In genomic region chrX:15702488-15703371, GRCh38 we compare ENCODE assay signal across 36 cellular contexts. TPM values are rescaled to one million over a fixed set of nuclear protein-coding genes. Genes with fewer than 3 reads are reported as not detected.
"Had no signal": no experiment of that assay in that cellular context is flagged by ENCODE, and none has a peak within 500 bp of the region (broad histone marks: within the 10 kb centered on the region; RNA-seq: fewer than 3 reads in every experiment).

No MANE protein-coding gene starts in this region.

- DNase-seq: activated effector memory CD4-positive, alpha-beta T cell treated with anti-CD3 and anti-CD28 coated beads, Interleukin-2, amount 50 U/mL, for 16 hours; activated effector memory CD4-positive, alpha-beta T cell treated with Interleukin-2 at 50 U/mL for 16 hours; activated naive CD4-positive, alpha-beta T cell; activated naive CD4-positive, alpha-beta T cell treated with anti-CD3 and anti-CD28 coated beads for 36 hours; activated naive CD4-positive, alpha-beta T cell treated with anti-CD3 and anti-CD28 coated beads, Interleukin-2, amount 10 ng/mL, durations not matched to agents 7 days and 5 days; activated naive CD4-positive, alpha-beta T cell treated with anti-CD3 and anti-CD28 coated beads, Interleukin-2, amount 50 U/mL, for 16 hours; activated naive CD4-positive, alpha-beta T cell treated with Interleukin-2 at 50 U/mL for 16 hours; activated naive CD8-positive, alpha-beta T cell treated with anti-CD3 and anti-CD28 coated beads for 36 hours; activated naive CD8-positive, alpha-beta T cell treated with anti-CD3 and anti-CD28 coated beads, Interleukin-2, amount 10 ng/mL, durations not matched to agents 7 days and 5 days; activated naive CD8-positive, alpha-beta T cell treated with anti-CD3 and anti-CD28 coated beads, Interleukin-2, amount 50 U/mL, for 24 hours; activated T-cell treated with anti-CD3 and anti-CD28 coated beads, Interleukin-2, amount 50 U/mL, for 1 hour; activated T-cell treated with anti-CD3 and anti-CD28 coated beads, Interleukin-2, amount 50 U/mL, for 24 hours; activated T-cell treated with anti-CD3 and anti-CD28 coated beads, Interleukin-2, amount 50 U/mL, for 4 hours; activated T-cell treated with anti-CD3 and anti-CD28 coated beads, Interleukin-2, amount 50 U/mL, for 48 hours; activated T-cell treated with anti-CD3 and anti-CD28 coated beads, Interleukin-2, amount 50 U/mL, for 72 hours; adrenal gland; amniotic stem cell; amygdala; anterior cingulate cortex; aorta; body of pancreas; brain microvascular endothelial cell; caudate nucleus; central memory CD4-positive, alpha-beta T cell; cerebellar nuclear complex had no signal

- H3K27me3 ChIP-seq: adrenal gland, ascending aorta, body of pancreas, brain microvascular endothelial cell, breast epithelium, cardiac muscle cell had no signal

- H3K27me3 Mint-ChIP-seq: activated naive CD4-positive, alpha-beta T cell treated with anti-CD3 and anti-CD28 coated beads, Interleukin-2, amount 10 ng/mL, durations not matched to agents 7 days and 5 days; activated naive CD4-positive, alpha-beta T cell treated with anti-CD3 and anti-CD28 coated beads, Interleukin-2, amount 50 U/mL, for 24 hours; activated naive CD8-positive, alpha-beta T cell; activated naive CD8-positive, alpha-beta T cell treated with anti-CD3 and anti-CD28 coated beads for 36 hours; activated naive CD8-positive, alpha-beta T cell treated with anti-CD3 and anti-CD28 coated beads, Interleukin-2, amount 10 ng/mL, durations not matched to agents 7 days and 5 days; activated naive CD8-positive, alpha-beta T cell treated with anti-CD3 and anti-CD28 coated beads, Interleukin-2, amount 50 U/mL, for 24 hours; activated T-cell treated with anti-CD3 and anti-CD28 coated beads, Interleukin-2, amount 50 U/mL, for 24 hours; activated T-helper 17 cell treated with anti-CD3 and anti-CD28 coated beads, Interleukin-2, amount 50 U/mL, for 72 hours; brain; central memory CD8-positive, alpha-beta T cell had no signal

- H3K9me3 ChIP-seq: adrenal gland, ascending aorta, body of pancreas, breast epithelium had no signal

- ATAC-seq: activated naive CD4-positive, alpha-beta T cell treated with anti-CD3 and anti-CD28 coated beads, Interleukin-2, amount 50 U/mL, for 72 hours; activated naive CD8-positive, alpha-beta T cell treated with anti-CD3 and anti-CD28 coated beads, Interleukin-2, amount 50 U/mL, for 24 hours; activated T-cell treated with anti-CD3 and anti-CD28 coated beads, Interleukin-2, amount 50 U/mL, for 4 hours; activated T-cell treated with anti-CD3 and anti-CD28 coated beads, Interleukin-2, amount 50 U/mL, for 72 hours; activated T-helper 17 cell treated with anti-CD3 and anti-CD28 coated beads, Interleukin-2, amount 50 U/mL, for 72 hours; body of pancreas had no signal

- H3K9me3 Mint-ChIP-seq: activated naive CD4-positive, alpha-beta T cell treated with anti-CD3 and anti-CD28 coated beads for 36 hours; activated naive CD4-positive, alpha-beta T cell treated with anti-CD3 and anti-CD28 coated beads, Interleukin-2, amount 10 ng/mL, durations not matched to agents 7 days and 5 days; activated naive CD4-positive, alpha-beta T cell treated with anti-CD3 and anti-CD28 coated beads, Interleukin-2, amount 50 U/mL, for 24 hours; activated naive CD4-positive, alpha-beta T cell treated with anti-CD3 and anti-CD28 coated beads, Interleukin-2, amount 50 U/mL, for 72 hours; activated naive CD8-positive, alpha-beta T cell treated with anti-CD3 and anti-CD28 coated beads for 36 hours; activated naive CD8-positive, alpha-beta T cell treated with anti-CD3 and anti-CD28 coated beads, Interleukin-2, amount 10 ng/mL, durations not matched to agents 7 days and 5 days; activated naive CD8-positive, alpha-beta T cell treated with anti-CD3 and anti-CD28 coated beads, Interleukin-2, amount 50 U/mL, for 24 hours; activated T-cell treated with anti-CD3 and anti-CD28 coated beads, Interleukin-2, amount 50 U/mL, for 24 hours; activated T-cell treated with anti-CD3 and anti-CD28 coated beads, Interleukin-2, amount 50 U/mL, for 4 hours; activated T-cell treated with anti-CD3 and anti-CD28 coated beads, Interleukin-2, amount 50 U/mL, for 72 hours; activated T-helper 1 cell treated with anti-CD3 and anti-CD28 coated beads, Interleukin-12 subunit alpha, Interleukin-12 subunit beta, Interleukin-2, Interleukin-4 antibody, amounts not matched to agents 30 ng/mL and 10 ng/mL and 1 ng/mL, durations not matched to agents 14 hours and 24 hours and 36 hours; activated T-helper 17 cell treated with anti-CD3 and anti-CD28 coated beads, Interleukin-2, amount 50 U/mL, for 72 hours; activated T-helper 2 cell treated with anti-CD3 and anti-CD28 coated beads, Interferon-gamma antibody, Interleukin-2, Interleukin-4, amounts not matched to agents 10 μg/mL and 5 μg/mL and 100 μg/mL, durations not matched to agents 14 hours and 24 hours and 36 hours; brain; central memory CD8-positive, alpha-beta T cell had no signal

- H3K27ac Mint-ChIP-seq: activated naive CD4-positive, alpha-beta T cell treated with anti-CD3 and anti-CD28 coated beads for 36 hours; activated naive CD4-positive, alpha-beta T cell treated with anti-CD3 and anti-CD28 coated beads, Interleukin-2, amount 10 ng/mL, durations not matched to agents 7 days and 5 days; activated naive CD4-positive, alpha-beta T cell treated with anti-CD3 and anti-CD28 coated beads, Interleukin-2, amount 50 U/mL, for 24 hours; activated naive CD4-positive, alpha-beta T cell treated with anti-CD3 and anti-CD28 coated beads, Interleukin-2, amount 50 U/mL, for 72 hours; activated naive CD8-positive, alpha-beta T cell; activated naive CD8-positive, alpha-beta T cell treated with anti-CD3 and anti-CD28 coated beads for 36 hours; activated naive CD8-positive, alpha-beta T cell treated with anti-CD3 and anti-CD28 coated beads, Interleukin-2, amount 10 ng/mL, durations not matched to agents 7 days and 5 days; activated naive CD8-positive, alpha-beta T cell treated with anti-CD3 and anti-CD28 coated beads, Interleukin-2, amount 50 U/mL, for 24 hours; activated T-cell treated with anti-CD3 and anti-CD28 coated beads, Interleukin-2, amount 50 U/mL, for 24 hours; activated T-cell treated with anti-CD3 and anti-CD28 coated beads, Interleukin-2, amount 50 U/mL, for 72 hours; activated T-helper 1 cell treated with anti-CD3 and anti-CD28 coated beads, Interleukin-12 subunit alpha, Interleukin-12 subunit beta, Interleukin-2, Interleukin-4 antibody, amounts not matched to agents 30 ng/mL and 10 ng/mL and 1 ng/mL, durations not matched to agents 14 hours and 24 hours and 36 hours; activated T-helper 17 cell treated with anti-CD3 and anti-CD28 coated beads, Interleukin-2, amount 50 U/mL, for 72 hours; activated T-helper 2 cell treated with anti-CD3 and anti-CD28 coated beads, Interferon-gamma antibody, Interleukin-2, Interleukin-4, amounts not matched to agents 10 μg/mL and 5 μg/mL and 100 μg/mL, durations not matched to agents 14 hours and 24 hours and 36 hours; brain had no signal

- H3K36me3 ChIP-seq: adrenal gland, brain microvascular endothelial cell, breast epithelium, cardiac muscle cell had no signal

- H3K27ac ChIP-seq: adrenal gland, ascending aorta, body of pancreas, brain microvascular endothelial cell, breast epithelium, cardiac muscle cell had no signal

- H3K4me1 Mint-ChIP-seq: activated naive CD4-positive, alpha-beta T cell treated with anti-CD3 and anti-CD28 coated beads, Interleukin-2, amount 10 ng/mL, durations not matched to agents 7 days and 5 days; activated naive CD4-positive, alpha-beta T cell treated with anti-CD3 and anti-CD28 coated beads, Interleukin-2, amount 50 U/mL, for 24 hours; activated naive CD8-positive, alpha-beta T cell treated with anti-CD3 and anti-CD28 coated beads for 36 hours; activated naive CD8-positive, alpha-beta T cell treated with anti-CD3 and anti-CD28 coated beads, Interleukin-2, amount 10 ng/mL, durations not matched to agents 7 days and 5 days; activated naive CD8-positive, alpha-beta T cell treated with anti-CD3 and anti-CD28 coated beads, Interleukin-2, amount 50 U/mL, for 24 hours; activated T-helper 17 cell treated with anti-CD3 and anti-CD28 coated beads, Interleukin-2, amount 50 U/mL, for 72 hours; brain; central memory CD8-positive, alpha-beta T cell had no signal

- H3K4me3 Mint-ChIP-seq: activated naive CD4-positive, alpha-beta T cell treated with anti-CD3 and anti-CD28 coated beads for 36 hours; activated naive CD4-positive, alpha-beta T cell treated with anti-CD3 and anti-CD28 coated beads, Interleukin-2, amount 10 ng/mL, durations not matched to agents 7 days and 5 days; activated naive CD4-positive, alpha-beta T cell treated with anti-CD3 and anti-CD28 coated beads, Interleukin-2, amount 50 U/mL, for 24 hours; activated naive CD8-positive, alpha-beta T cell; activated naive CD8-positive, alpha-beta T cell treated with anti-CD3 and anti-CD28 coated beads for 36 hours; activated naive CD8-positive, alpha-beta T cell treated with anti-CD3 and anti-CD28 coated beads, Interleukin-2, amount 10 ng/mL, durations not matched to agents 7 days and 5 days; activated naive CD8-positive, alpha-beta T cell treated with anti-CD3 and anti-CD28 coated beads, Interleukin-2, amount 50 U/mL, for 24 hours; activated T-cell treated with anti-CD3 and anti-CD28 coated beads, Interleukin-2, amount 50 U/mL, for 24 hours; activated T-cell treated with anti-CD3 and anti-CD28 coated beads, Interleukin-2, amount 50 U/mL, for 4 hours; activated T-cell treated with anti-CD3 and anti-CD28 coated beads, Interleukin-2, amount 50 U/mL, for 72 hours; activated T-helper 1 cell treated with anti-CD3 and anti-CD28 coated beads, Interleukin-12 subunit alpha, Interleukin-12 subunit beta, Interleukin-2, Interleukin-4 antibody, amounts not matched to agents 30 ng/mL and 10 ng/mL and 1 ng/mL, durations not matched to agents 14 hours and 24 hours and 36 hours; activated T-helper 17 cell treated with anti-CD3 and anti-CD28 coated beads, Interleukin-2, amount 50 U/mL, for 72 hours; brain; central memory CD8-positive, alpha-beta T cell had no signal

- H3K36me3 Mint-ChIP-seq: activated naive CD4-positive, alpha-beta T cell treated with anti-CD3 and anti-CD28 coated beads, Interleukin-2, amount 50 U/mL, for 24 hours; activated naive CD4-positive, alpha-beta T cell treated with anti-CD3 and anti-CD28 coated beads, Interleukin-2, amount 50 U/mL, for 72 hours; activated naive CD8-positive, alpha-beta T cell; activated naive CD8-positive, alpha-beta T cell treated with anti-CD3 and anti-CD28 coated beads for 36 hours; activated naive CD8-positive, alpha-beta T cell treated with anti-CD3 and anti-CD28 coated beads, Interleukin-2, amount 10 ng/mL, durations not matched to agents 7 days and 5 days had no signal

- H3K4me1 ChIP-seq: adrenal gland, ascending aorta, body of pancreas, breast epithelium had no signal

- H3K4me3 ChIP-seq: adrenal gland, ascending aorta, body of pancreas, breast epithelium, cardiac muscle cell had no signal

RNA-seq across cellular contexts. Expression of gene CLTRN, which starts 38.1 kb away (rescaled TPM):
- total RNA-seq: activated T-helper 1 cell treated with anti-CD3 and anti-CD28 coated beads, Interleukin-12 subunit alpha, Interleukin-12 subunit beta, Interleukin-2, Interleukin-4 antibody, amounts not matched to agents 30 ng/mL and 10 ng/mL and 1 ng/mL, durations not matched to agents 14 hours and 24 hours and 36 hours; aorta; ascending aorta had no signal
- polyA plus RNA-seq: aorta had no signal
